Comparison of ENCODE assay signal across 8 cellular contexts in the genomic region with DNA sequence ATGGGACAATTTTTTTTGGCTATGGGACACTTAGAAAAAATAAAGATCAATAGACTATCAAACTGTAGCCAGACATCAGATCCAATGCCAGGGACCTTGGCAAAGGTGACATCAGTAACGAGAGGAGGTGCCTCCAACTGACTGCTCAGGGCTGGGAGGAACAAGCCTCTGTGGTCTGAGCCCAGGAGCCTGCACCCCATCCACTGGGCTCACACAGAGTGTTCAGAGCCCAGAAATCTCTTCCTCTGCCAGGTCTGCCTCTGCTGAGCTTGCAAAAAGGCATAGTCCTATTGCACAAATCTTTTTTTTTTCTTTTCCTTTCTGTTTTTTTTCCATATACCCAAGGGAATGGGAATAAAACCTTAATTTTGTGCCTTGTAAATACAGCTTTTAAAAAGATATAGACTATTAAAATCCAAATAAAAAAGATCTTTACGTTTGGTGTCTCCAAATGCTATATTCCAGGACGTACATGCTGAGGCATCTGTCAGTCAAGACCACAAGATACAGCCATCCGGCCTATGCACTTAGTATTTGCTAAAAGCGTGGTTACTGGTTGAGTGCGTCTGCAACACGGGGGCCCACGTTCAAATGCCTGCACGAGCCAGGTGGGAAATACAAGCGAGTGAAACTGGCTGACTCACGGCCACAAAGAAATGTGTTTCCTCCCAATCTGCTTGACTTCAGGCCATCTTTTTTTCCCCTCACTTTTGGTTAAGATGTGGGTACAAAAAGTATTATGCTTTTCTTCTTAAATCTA. TPM values are rescaled to one million over a fixed set of nuclear protein-coding genes. Genes with fewer than 3 reads are reported as not detected.
DNase-seq lines count a peak whose midpoint lies in the region; ATAC-seq and FAIRE-seq lines count a peak whose summit lies in the region.

No MANE protein-coding gene starts in this region.

- peaks cover 52% of the 10 kb centered on the region for H3K4me1 Mint-ChIP-seq in T-helper 17 cell
- H3K4me1 Mint-ChIP-seq in activated naive CD8-positive, alpha-beta T cell treated with anti-CD3 and anti-CD28 coated beads, Interleukin-2, amount 10 ng/mL, durations not matched to agents 7 days and 5 days: peaks cover 44% of the 10 kb centered on the region

- ATAC-seq in HG03159 (IDR thresholded peaks at IDR 0.05; ENCODE audit: unreplicated experiment) (peak; percentile 94), T-helper 17 cell (peak; percentile 99)
- peak; percentile 99 for ATAC-seq in activated naive CD8-positive, alpha-beta T cell treated with anti-CD3 and anti-CD28 coated beads, Interleukin-2, amount 10 ng/mL, durations not matched to agents 7 days and 5 days (ENCODE audit: low read depth)

- peaks cover 5% of the 10 kb centered on the region for H3K36me3 Mint-ChIP-seq in T-helper 17 cell (ENCODE audit: low read depth)
- H3K36me3 Mint-ChIP-seq in activated naive CD8-positive, alpha-beta T cell treated with anti-CD3 and anti-CD28 coated beads, Interleukin-2, amount 10 ng/mL, durations not matched to agents 7 days and 5 days: no peaks in the 10 kb centered on the region

- no peaks in the 10 kb centered on the region for H3K9me3 ChIP-seq in T-helper 17 cell (ENCODE audit: control insufficient read depth, low read length, poor library complexity, severe bottlenecking)

- H3K27ac Mint-ChIP-seq in T-helper 17 cell: peak overlapping the region; percentile 95
- peak overlapping the region; percentile 16 for H3K27ac Mint-ChIP-seq in activated naive CD8-positive, alpha-beta T cell treated with anti-CD3 and anti-CD28 coated beads, Interleukin-2, amount 10 ng/mL, durations not matched to agents 7 days and 5 days

- H3K4me3 Mint-ChIP-seq in T-helper 17 cell: peak overlapping the region; percentile 15
- H3K4me3 Mint-ChIP-seq in activated naive CD8-positive, alpha-beta T cell treated with anti-CD3 and anti-CD28 coated beads, Interleukin-2, amount 10 ng/mL, durations not matched to agents 7 days and 5 days: peak overlapping the region; percentile 28

- DNase-seq in GM19239 (ENCODE audit: insufficient read length, low spot score) (peak; percentile 37), T-helper 17 cell (peak in 2 of 3 donors; percentile 48 to 60), NCI-H82 (lab: John Stamatoyannopoulos, UW) (no peak), NCI-H1417 (lab: John Stamatoyannopoulos, UW) (no peak), NCI-H1417 treated with DMSO at 0.1 percent for 48 hours (lab: John Stamatoyannopoulos, UW) (no peak)
- DNase-seq in activated naive CD8-positive, alpha-beta T cell treated with anti-CD3 and anti-CD28 coated beads, Interleukin-2, amount 10 ng/mL, durations not matched to agents 7 days and 5 days: peak; percentile 69
- DNase-seq in stimulated activated CD8-positive, alpha-beta memory T cell treated with anti-CD3 and anti-CD28 coated beads, Interleukin-12 subunit alpha, Interleukin-12 subunit beta, amount 100 ng/mL, for 1 hour (ENCODE audit: low read depth): peak; percentile 66

- H3K9me3 Mint-ChIP-seq in activated naive CD8-positive, alpha-beta T cell treated with anti-CD3 and anti-CD28 coated beads, Interleukin-2, amount 10 ng/mL, durations not matched to agents 7 days and 5 days: no peaks in the 10 kb centered on the region

- FAIRE-seq in GM19239 (lab: Jason Lieb, UNC): peak; percentile 96

- POLR2A ChIA-PET in activated naive CD8-positive, alpha-beta T cell treated with anti-CD3 and anti-CD28 coated beads, Interleukin-2, amount 10 ng/mL, durations not matched to agents 7 days and 5 days (lab: Charles Lee): interaction anchor here (0.6 to 1.3 kb wide), 3 partner anchors 11 to 181 kb away, joined by 3 read pairs; no protein-coding TSS in a partner anchor

- H3K27me3 Mint-ChIP-seq in T-helper 17 cell: no peaks in the 10 kb centered on the region
- H3K27me3 Mint-ChIP-seq in activated naive CD8-positive, alpha-beta T cell treated with anti-CD3 and anti-CD28 coated beads, Interleukin-2, amount 10 ng/mL, durations not matched to agents 7 days and 5 days: no peaks in the 10 kb centered on the region

RNA-seq across cellular contexts. Expression of gene ARHGAP25, which starts 7.8 kb away (rescaled TPM):
- 10 to 100 TPM; 75.6 to 90.6 TPM for total RNA-seq in T-helper 17 cell
- total RNA-seq in activated naive CD8-positive, alpha-beta T cell treated with anti-CD3 and anti-CD28 coated beads, Interleukin-2, amount 10 ng/mL, durations not matched to agents 7 days and 5 days: 100 to 1,000 TPM; 109 to 117 TPM

Comparison
In these comparisons a context has a peak if more than half of its experiments do, and no peak if none do; other contexts are left out.
1. DNase-seq: peak in GM19239 (single experiment), T-helper 17 cell (2 of 3), activated naive CD8-positive, alpha-beta T cell treated with anti-CD3 and anti-CD28 coated beads, Interleukin-2, amount 10 ng/mL, durations not matched to agents 7 days and 5 days (single experiment) and stimulated activated CD8-positive, alpha-beta memory T cell treated with anti-CD3 and anti-CD28 coated beads, Interleukin-12 subunit alpha, Interleukin-12 subunit beta, amount 100 ng/mL, for 1 hour (single experiment); none in NCI-H82 (single experiment), NCI-H1417 (0 of 3) and NCI-H1417 treated with DMSO at 0.1 percent for 48 hours (single experiment).
2. Peak in every context shown above with its lines, with median percentiles within 50 percentile points of each other: ATAC-seq.